In the genomic region with DNA sequence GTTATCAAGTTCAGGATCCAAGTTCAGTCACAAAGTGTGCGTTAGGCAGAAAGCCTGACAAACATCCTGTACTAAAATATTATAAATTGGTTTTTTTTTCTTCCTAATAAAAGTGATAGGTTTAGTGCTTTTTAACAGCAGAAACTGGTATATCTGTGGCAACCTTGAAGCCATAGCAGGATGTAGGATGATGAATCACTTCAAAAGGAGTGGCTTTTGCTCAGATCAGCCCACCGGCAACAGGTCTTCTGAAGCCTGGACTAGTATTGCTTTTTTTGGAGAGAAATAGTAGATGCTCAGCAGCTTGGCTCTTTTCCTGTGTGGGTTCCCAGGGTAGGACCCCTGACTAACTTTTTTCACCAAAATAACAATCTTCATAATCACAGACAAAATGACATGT, we compare ENCODE assay signal across 15 cellular contexts.
A peak's percentile ranks its signal among the peaks of the same experiment; 100 is the strongest.
DNase-seq lines count a peak whose midpoint lies in the region; ATAC-seq and TF ChIP-seq lines count a peak whose summit lies in the region.
"Had no signal": no experiment of that assay in that cellular context is flagged by ENCODE, and none has a peak within 500 bp of the region (broad histone marks: within the 10 kb centered on the region; RNA-seq: fewer than 3 reads in every experiment).

No MANE protein-coding gene starts in this region.

- H2AK5ac ChIP-seq in mesendoderm (ENCODE audit: low read length): no peak overlapping the region

- no peak overlapping the region for H2BK120ac ChIP-seq in mesendoderm (ENCODE audit: low read depth, low read length)

- H2AFZ ChIP-seq in GM23248: no peak overlapping the region
- H2AFZ ChIP-seq in PC-3 (ENCODE audit: low read length): peak overlapping the region; percentile 41; the same call in 1 of the 2 replicates

- in situ Hi-C loops in GM23248 (cut with MboI): no loop called here

- no peak overlapping the region for H4K8ac ChIP-seq in mesendoderm (ENCODE audit: low read depth, low read length)

- H3K56ac ChIP-seq in mesendoderm (ENCODE audit: low read length): no peak overlapping the region

- no peaks in the 10 kb centered on the region for H3K36me3 ChIP-seq in GM23248 (ENCODE audit: low read depth)
- H3K36me3 ChIP-seq in PC-3 (ENCODE audit: low read depth, low read length): no peaks in the 10 kb centered on the region
- no peaks in the 10 kb centered on the region for H3K36me3 ChIP-seq in esophagus squamous epithelium
- no peaks in the 10 kb centered on the region for H3K36me3 ChIP-seq in mesendoderm (ENCODE audit: control insufficient read depth, insufficient read depth, low read length)

- H3F3A ChIP-seq in GM23248 (ENCODE audit: insufficient read depth): no peaks in the 10 kb centered on the region
- no peaks in the 10 kb centered on the region for H3F3A ChIP-seq in PC-3 (ENCODE audit: low read length, unreplicated experiment)

- H3K4me2 ChIP-seq in GM23248 (ENCODE audit: unreplicated experiment) (no peak overlapping the region), PC-3 (ENCODE audit: low read length) (peak overlapping the region; percentile 81), mesendoderm (ENCODE audit: low read length) (no peak overlapping the region)

- H3K27me3 ChIP-seq in GM23248 (replicated peaks; ENCODE audit: insufficient read depth) (no peaks in the 10 kb centered on the region), PC-3 (ENCODE audit: low read length) (no peaks in the 10 kb centered on the region), esophagus squamous epithelium (no peaks in the 10 kb centered on the region), mesendoderm (ENCODE audit: insufficient read depth, low read length, poor library complexity) (peaks cover 3% of the 10 kb centered on the region)

- H3K4me1 ChIP-seq in GM23248 (ENCODE audit: insufficient read depth): peaks cover 13% of the 10 kb centered on the region; the same call in 1 of the 2 replicates
- H3K4me1 ChIP-seq in PC-3 (ENCODE audit: insufficient read depth, low read length): peaks cover 38% of the 10 kb centered on the region
- peaks cover 0 to 8% (median 0%) of the 10 kb centered on the region in 3 donors for H3K4me1 ChIP-seq in esophagus squamous epithelium
- no peaks in the 10 kb centered on the region for H3K4me1 ChIP-seq in mesendoderm (ENCODE audit: control insufficient read depth, low read depth, low read length)

- BruUV-seq in PC-3 (replicated peaks; lab: Mats Ljungman, UMichigan): no TSS peak

- POLR2A ChIA-PET in PC-3 (lab: Charles Lee; ENCODE audit: unreplicated experiment): no interaction called here

- no peak for TF ChIP-seq POLR2A in esophagus squamous epithelium (IDR thresholded peaks at IDR 0.05)

- H4K5ac ChIP-seq in mesendoderm (ENCODE audit: low read length): no peak overlapping the region

- DNase-seq in GM23248: peak; percentile 10
- DNase-seq in PC-3: peak; percentile 39
- DNase-seq in choroid plexus epithelial cell (ENCODE audit: low read depth): peak; percentile 12
- DNase-seq in kidney tubule cell (ENCODE audit: low spot score): peak; percentile 28
- DNase-seq in GF-D8 (lab: John Stamatoyannopoulos, UW): no peak
- DNase-seq in esophagus squamous epithelium (lab: John Stamatoyannopoulos, UW): no peak
- DNase-seq in mesendoderm: no peak
- DNase-seq: AML-193, Caco-2, DMS153, NCI-H1436 treated with DMSO at 0.1 percent for 48 hours, NCI-H2029 treated with DMSO at 0.1 percent for 48 hours, NCI-H524 had no signal

- CTCF ChIA-PET in PC-3 (lab: Charles Lee): no interaction called here

- H3K4ac ChIP-seq in mesendoderm (ENCODE audit: low read depth, low read length): no peak overlapping the region

- H4K20me1 ChIP-seq in GM23248 (ENCODE audit: insufficient read depth): no peaks in the 10 kb centered on the region
- no peaks in the 10 kb centered on the region for H4K20me1 ChIP-seq in PC-3 (ENCODE audit: low read length)

- no peak overlapping the region for H3K18ac ChIP-seq in mesendoderm (ENCODE audit: low read length)

- H3K9ac ChIP-seq in GM23248 (no peak overlapping the region), PC-3 (ENCODE audit: low read length) (peak overlapping the region; percentile 55; the same call in 1 of the 2 replicates), mesendoderm (ENCODE audit: low read length) (no peak overlapping the region)

- no peak overlapping the region for H2BK5ac ChIP-seq in mesendoderm (ENCODE audit: low read length)

- H3K9me2 ChIP-seq in GM23248 (ENCODE audit: insufficient read depth) (no peaks in the 10 kb centered on the region), PC-3 (replicated peaks; ENCODE audit: low read length) (no peaks in the 10 kb centered on the region)

- H3K4me3 ChIP-seq in GM23248: no peak overlapping the region
- H3K4me3 ChIP-seq in PC-3 (ENCODE audit: low read length): 0 out of 2 replicates have a peak overlapping the region, but pooled peaks have one; percentile 32
- no peak overlapping the region for H3K4me3 ChIP-seq in choroid plexus epithelial cell (ENCODE audit: low read depth, low read length)
- no peak overlapping the region for H3K4me3 ChIP-seq in esophagus squamous epithelium
- no peak overlapping the region for H3K4me3 ChIP-seq in mesendoderm (ENCODE audit: low read length)
- H3K4me3 ChIP-seq: K562 had no signal

- no peaks in the 10 kb centered on the region for H3K79me2 ChIP-seq in GM23248 (ENCODE audit: insufficient read depth)
- H3K79me2 ChIP-seq in PC-3 (ENCODE audit: low read length): no peaks in the 10 kb centered on the region
- H3K79me2 ChIP-seq in mesendoderm (ENCODE audit: control insufficient read depth, insufficient read depth, low read length): no peaks in the 10 kb centered on the region

- 33 to 40% methylated on average over 2 of the region's 2 CpGs for WGBS in GM23248 (ENCODE audit: low coverage in 1 of 2, low lambda C conversion rate in 2 of 2, missing lambda C conversion rate in 2 of 2), 2 experiments
- WGBS in esophagus squamous epithelium, 2 donors: 42 to 67% methylated on average over 2 of the region's 2 CpGs
- no CpG with 5 or more reads among the region's 2 CpGs for WGBS in mesendoderm (ENCODE audit: extremely low coverage, insufficient coverage, low lambda C conversion rate)

- no peak overlapping the region for H3K27ac ChIP-seq in GM23248
- H3K27ac ChIP-seq in PC-3 (ENCODE audit: low read length): peak overlapping the region; percentile 92
- no peak overlapping the region for H3K27ac ChIP-seq in esophagus squamous epithelium
- H3K27ac ChIP-seq in mesendoderm (ENCODE audit: low read depth, low read length): no peak overlapping the region

- TF ChIP-seq CTCF in PC-3 (conservative IDR thresholded peaks at IDR 0.05; ENCODE audit: low read depth, low read length) (no peak), choroid plexus epithelial cell (conservative IDR thresholded peaks at IDR 0.05; ENCODE audit: low read depth, low read length) (no peak), esophagus squamous epithelium (IDR thresholded peaks at IDR 0.05) (no peak)

- no peak overlapping the region for H3K23ac ChIP-seq in mesendoderm (ENCODE audit: low read length)

- intact Hi-C loops in PC-3 (cut with micrococcal nuclease): loop anchor here (5.0 kb wide), 1 partner anchor 62 kb away; no protein-coding TSS in a partner anchor
- intact Hi-C loops in esophagus squamous epithelium (cut with DNase I): no loop called here

- peak; percentile 79 for ATAC-seq in PC-3
- no peak for ATAC-seq in GM19395 (IDR thresholded peaks at IDR 0.05; ENCODE audit: unreplicated experiment)
- ATAC-seq: K562 had no signal

- H2BK15ac ChIP-seq in mesendoderm (replicated peaks; ENCODE audit: low read depth): no peak overlapping the region

- no peaks in the 10 kb centered on the region for H3K79me1 ChIP-seq in mesendoderm (ENCODE audit: low read length)

- H3K9me3 ChIP-seq in GM23248 (ENCODE audit: low read depth): no peaks in the 10 kb centered on the region
- no peaks in the 10 kb centered on the region for H3K9me3 ChIP-seq in PC-3 (ENCODE audit: low read length)
- H3K9me3 ChIP-seq in esophagus squamous epithelium: no peaks in the 10 kb centered on the region
- H3K9me3 ChIP-seq: Caco-2 had no signal

Comparison
In these comparisons a context has a peak if more than half of its experiments do, and no peak if none do; other contexts are left out.
1. DNase-seq: peak in GM23248 (single experiment), PC-3 (single experiment), choroid plexus epithelial cell (single experiment) and kidney tubule cell (single experiment); none in GF-D8 (single experiment), esophagus squamous epithelium (single experiment) and mesendoderm (single experiment).